17 cellular contexts compared by ENCODE assay signal in genomic region chr19:38274734-38275133, GRCh38. TPM values are rescaled to one million over a fixed set of nuclear protein-coding genes. Genes with fewer than 3 reads are reported as not detected.
DNase-seq lines count a peak whose midpoint lies in the region; ATAC-seq and TF ChIP-seq lines count a peak whose summit lies in the region.
"Had no signal": no experiment of that assay in that cellular context is flagged by ENCODE, and none has a peak within 500 bp of the region (broad histone marks: within the 10 kb centered on the region; RNA-seq: fewer than 3 reads in every experiment).

No MANE protein-coding gene starts in this region.

- H3K27me3 ChIP-seq in GM23248 (replicated peaks; ENCODE audit: insufficient read depth) (no peaks in the 10 kb centered on the region), ascending aorta (no peaks in the 10 kb centered on the region)
- H3K27me3 ChIP-seq: BE2C, pancreas had no signal

- H2AFZ ChIP-seq in GM23248 = peak overlapping the region; percentile 3; the same call in 1 of the 2 replicates

- no peak overlapping the region for H3K4me3 Mint-ChIP-seq in progenitor cell of endocrine pancreas (ENCODE audit: low read depth)
- H3K4me3 Mint-ChIP-seq: activated T-cell treated with anti-CD3 and anti-CD28 coated beads, Interleukin-2, amount 50 U/mL, for 72 hours had no signal

- no peaks in the 10 kb centered on the region for H3K79me2 ChIP-seq in GM23248 (ENCODE audit: insufficient read depth)

- no peaks in the 10 kb centered on the region for H3K9me2 ChIP-seq in GM23248 (ENCODE audit: insufficient read depth)

- ATAC-seq in HG03045 (IDR thresholded peaks at IDR 0.05; ENCODE audit: unreplicated experiment) (no peak), HG02981 (IDR thresholded peaks at IDR 0.05; ENCODE audit: unreplicated experiment) (no peak)
- ATAC-seq: activated T-cell treated with anti-CD3 and anti-CD28 coated beads, Interleukin-2, amount 50 U/mL, for 72 hours; pancreas had no signal

- H3K27ac ChIP-seq in GM23248 (no peak overlapping the region), ascending aorta (peak overlapping the region; percentile 85 to 89)

- no peaks in the 10 kb centered on the region for H3K27me3 Mint-ChIP-seq in progenitor cell of endocrine pancreas

- in situ Hi-C loops in GM23248 (cut with MboI) = no loop called here

- H3K4me3 ChIP-seq in GM23248 (no peak overlapping the region), ascending aorta (no peak overlapping the region)
- H3K4me3 ChIP-seq: lung, pancreas had no signal

- H3K36me3 Mint-ChIP-seq in progenitor cell of endocrine pancreas (ENCODE audit: insufficient read depth) = peaks cover 16% of the 10 kb centered on the region

- peaks cover 37% of the 10 kb centered on the region for H3F3A ChIP-seq in GM23248 (ENCODE audit: insufficient read depth)

- H3K4me2 ChIP-seq in GM23248 (ENCODE audit: unreplicated experiment) = no peak overlapping the region

- H3K9ac ChIP-seq in GM23248 = no peak overlapping the region

- no peaks in the 10 kb centered on the region for H3K9me3 Mint-ChIP-seq in progenitor cell of endocrine pancreas (ENCODE audit: low read depth)
- H3K9me3 Mint-ChIP-seq: activated T-cell treated with anti-CD3 and anti-CD28 coated beads, Interleukin-2, amount 50 U/mL, for 72 hours had no signal

- DNase-seq in GM23248 = no peak
- DNase-seq in ascending aorta (ENCODE audit: low spot score in 2 of 2) = no peak
- peak in 37 of 51 donors; percentile 7 to 83 (median 49) for DNase-seq in hypothalamus (lab: John Stamatoyannopoulos, UW)
- DNase-seq in progenitor cell of endocrine pancreas (ENCODE audit: low spot score, unreplicated experiment) = no peak
- DNase-seq in COLO668 (lab: John Stamatoyannopoulos, UW; ENCODE audit: unreplicated experiment) = no peak
- DNase-seq in NCI-H510A (lab: John Stamatoyannopoulos, UW) = no peak
- DNase-seq: activated CD4-positive, alpha-beta T cell treated with anti-CD3 and anti-CD28 coated beads for 48 hours; activated T-cell treated with anti-CD3 and anti-CD28 coated beads, Interleukin-2, amount 50 U/mL, for 72 hours; amniotic stem cell; BE2C; DND-41; OCI-M1; pancreas; stimulated activated CD4-positive, alpha-beta T cell treated with anti-CD3 and anti-CD28 coated beads, Interleukin-2, amount 100 ng/mL, for 24 hours had no signal

- H3K27ac Mint-ChIP-seq in progenitor cell of endocrine pancreas = peak overlapping the region; percentile 77
- H3K27ac Mint-ChIP-seq: activated T-cell treated with anti-CD3 and anti-CD28 coated beads, Interleukin-2, amount 50 U/mL, for 72 hours had no signal

- H3K4me1 ChIP-seq in GM23248 (ENCODE audit: insufficient read depth) = peaks cover 47% of the 10 kb centered on the region
- peaks cover 26 to 73% of the 10 kb centered on the region in 2 donors for H3K4me1 ChIP-seq in ascending aorta
- H3K4me1 ChIP-seq: BE2C had no signal

- no peak for TF ChIP-seq CTCF in ascending aorta (IDR thresholded peaks at IDR 0.05)
- no peak for TF ChIP-seq CTCF in progenitor cell of endocrine pancreas (IDR thresholded peaks at IDR 0.05; ENCODE audit: unreplicated experiment)

- WGBS in GM23248 (ENCODE audit: low coverage in 1 of 2, low lambda C conversion rate in 2 of 2, missing lambda C conversion rate in 2 of 2), 2 experiments = 43 to 50% methylated on average over 8 of the region's 8 CpGs

- no peaks in the 10 kb centered on the region for H4K20me1 ChIP-seq in GM23248 (ENCODE audit: insufficient read depth)

- intact Hi-C loops in ascending aorta (cut with DNase I) = no loop called here

- peaks cover 50% of the 10 kb centered on the region for H3K4me1 Mint-ChIP-seq in progenitor cell of endocrine pancreas (ENCODE audit: low read depth)

- H3K36me3 ChIP-seq in GM23248 (ENCODE audit: low read depth) (no peaks in the 10 kb centered on the region), ascending aorta (no peaks in the 10 kb centered on the region)
- H3K36me3 ChIP-seq: BE2C, pancreas had no signal

- H3K9me3 ChIP-seq in GM23248 (ENCODE audit: low read depth) (no peaks in the 10 kb centered on the region), ascending aorta (no peaks in the 10 kb centered on the region)
- H3K9me3 ChIP-seq: BE2C, pancreas had no signal

RNA-seq across cellular contexts. Expression of gene SPINT2, which starts 10.4 kb away (rescaled TPM):
- 3.2 and 9.5 TPM in 2 replicates for total RNA-seq in GM23248 (2014; rRNA removed; shearing (Covaris generic))
- polyA plus RNA-seq in GM23248 (2016; fragmentation: Nextera tagmentation; extraction: Ambion mirVana) = 9.3 and 9.8 TPM in 2 replicates
- 193 TPM for total RNA-seq in ascending aorta
- total RNA-seq in progenitor cell of endocrine pancreas = 519 and 559 TPM in 2 replicates

RNA-seq across cellular contexts. Expression of gene PPP1R14A, which starts 18.6 kb away (rescaled TPM):
- 0.65 TPM in 1 of 2 replicates, not detected in the other for total RNA-seq in GM23248 (2014; rRNA removed; shearing (Covaris generic))
- polyA plus RNA-seq in GM23248 (2016; fragmentation: Nextera tagmentation; extraction: Ambion mirVana) = 4.0 and 5.3 TPM in 2 replicates
- total RNA-seq in ascending aorta (1,072 TPM), progenitor cell of endocrine pancreas (15.2 and 17.2 TPM in 2 replicates)

RNA-seq across cellular contexts. Expression of gene C19orf33, which starts 29.3 kb away (rescaled TPM):
- total RNA-seq in GM23248 (2014; rRNA removed; shearing (Covaris generic)) = not detected in 2 replicates
- not detected in 2 replicates for polyA plus RNA-seq in GM23248 (2016; fragmentation: Nextera tagmentation; extraction: Ambion mirVana)
- total RNA-seq in ascending aorta (not detected), progenitor cell of endocrine pancreas (3.0 and 3.5 TPM in 2 replicates)
- total RNA-seq: activated T-cell treated with anti-CD3 and anti-CD28 coated beads, Interleukin-2, amount 50 U/mL, for 72 hours had no signal

RNA-seq across cellular contexts. Expression of gene YIF1B, which starts 41.0 kb away (rescaled TPM):
- total RNA-seq in GM23248 (2014; rRNA removed; shearing (Covaris generic)) = 143 and 162 TPM in 2 replicates
- 191 and 199 TPM in 2 replicates for polyA plus RNA-seq in GM23248 (2016; fragmentation: Nextera tagmentation; extraction: Ambion mirVana)
- total RNA-seq in ascending aorta (24.7 TPM), progenitor cell of endocrine pancreas (29.6 and 31.3 TPM in 2 replicates)

RNA-seq across cellular contexts. Expression of gene KCNK6, which starts 44.9 kb away (rescaled TPM):
- total RNA-seq in GM23248 (2014; rRNA removed; shearing (Covaris generic)) = 12.1 and 13.7 TPM in 2 replicates
- polyA plus RNA-seq in GM23248 (2016; fragmentation: Nextera tagmentation; extraction: Ambion mirVana) = 15.5 and 16.8 TPM in 2 replicates
- total RNA-seq in ascending aorta (22.8 TPM), progenitor cell of endocrine pancreas (0.43 and 0.53 TPM in 2 replicates)

Comparison
In these comparisons a context has a peak if more than half of its experiments do, and no peak if none do; other contexts are left out.
1. DNase-seq: peak in hypothalamus (37 of 51); none in GM23248 (single experiment), ascending aorta (0 of 2), progenitor cell of endocrine pancreas (single experiment), COLO668 (single experiment) and NCI-H510A (single experiment).
2. RNA of gene SPINT2, which starts 10.4 kb away (total RNA-seq): 519 to 559 TPM in progenitor cell of endocrine pancreas and 193 TPM in ascending aorta (single experiment); 3.2 to 9.5 TPM in GM23248; every median in the first group is over 10 times any median in the second.
3. RNA of gene PPP1R14A, which starts 18.6 kb away (total RNA-seq): 1,072 TPM in ascending aorta (single experiment); 15.2 to 17.2 TPM in progenitor cell of endocrine pancreas and 0.65 TPM in GM23248; every median in the first group is over 10 times any median in the second.